ENCODE assay signal across 8 cellular contexts in genomic region chr5:134184155-134185135, GRCh38. TPM values are rescaled to one million over a fixed set of nuclear protein-coding genes. Genes with fewer than 3 reads are reported as not detected.
DNase-seq lines count a peak whose midpoint lies in the region; ATAC-seq and TF ChIP-seq lines count a peak whose summit lies in the region.

No MANE protein-coding gene starts in this region.

- H3K4me1 Mint-ChIP-seq in naive thymus-derived CD8-positive, alpha-beta T cell: peaks cover 0 to 2% (median under 1%) of the 10 kb centered on the region in 4 donors
- H3K4me1 Mint-ChIP-seq in stimulated activated naive B cell treated with anti-CD40 and anti-IgM and Interleukin-4, amounts not matched to agents 10 μg/mL and 1 μg/mL and 100 μg/mL, for 72 hours: peaks cover 0 to 3% of the 10 kb centered on the region in 2 donors

- peak; percentile 94 for TF ChIP-seq CTCF in epithelial cell of proximal tubule (conservative IDR thresholded peaks at IDR 0.05; ENCODE audit: low read depth, low read length)

- H3K9me3 Mint-ChIP-seq in naive thymus-derived CD8-positive, alpha-beta T cell: no peaks in the 10 kb centered on the region
- H3K9me3 Mint-ChIP-seq in stimulated activated naive B cell treated with anti-CD40 and anti-IgM and Interleukin-4, amounts not matched to agents 10 μg/mL and 1 μg/mL and 100 μg/mL, for 72 hours: no peaks in the 10 kb centered on the region

- no peaks in the 10 kb centered on the region for H3K36me3 Mint-ChIP-seq in naive thymus-derived CD8-positive, alpha-beta T cell
- H3K36me3 Mint-ChIP-seq in stimulated activated naive B cell treated with anti-CD40 and anti-IgM and Interleukin-4, amounts not matched to agents 10 μg/mL and 1 μg/mL and 100 μg/mL, for 72 hours: peaks cover 4 to 11% of the 10 kb centered on the region in 2 donors

- no peak overlapping the region for H3K4me3 ChIP-seq in epithelial cell of proximal tubule (ENCODE audit: low read depth, low read length)

- POLR2A ChIA-PET in naive thymus-derived CD8-positive, alpha-beta T cell (lab: Charles Lee): interaction anchor here (0.7 to 1.3 kb wide), 4 partner anchors 8 to 125 kb away, joined by 3 to 5 read pairs (median 4); partner anchors contain the start of gene PPP2CA

- ATAC-seq in HG03060 (IDR thresholded peaks at IDR 0.05; ENCODE audit: low read depth, unreplicated experiment): peak; percentile 65
- peak; percentile 94 to 95 for ATAC-seq in naive thymus-derived CD8-positive, alpha-beta T cell
- peak; percentile 97 to 98 for ATAC-seq in stimulated activated naive B cell treated with anti-CD40 and anti-IgM and Interleukin-4, amounts not matched to agents 10 μg/mL and 1 μg/mL and 100 μg/mL, for 72 hours (replicated peaks)

- H3K27me3 Mint-ChIP-seq in naive thymus-derived CD8-positive, alpha-beta T cell: no peaks in the 10 kb centered on the region
- H3K27me3 Mint-ChIP-seq in stimulated activated naive B cell treated with anti-CD40 and anti-IgM and Interleukin-4, amounts not matched to agents 10 μg/mL and 1 μg/mL and 100 μg/mL, for 72 hours: no peaks in the 10 kb centered on the region

- peak overlapping the region in 1 of 10 donors; percentile 14 for H3K4me3 Mint-ChIP-seq in naive thymus-derived CD8-positive, alpha-beta T cell
- H3K4me3 Mint-ChIP-seq in stimulated activated naive B cell treated with anti-CD40 and anti-IgM and Interleukin-4, amounts not matched to agents 10 μg/mL and 1 μg/mL and 100 μg/mL, for 72 hours: no peak overlapping the region

- DNase-seq in NCI-H524 (lab: John Stamatoyannopoulos, UW): peak; percentile 49 to 64
- DNase-seq in NCI-H524 treated with DMSO at 0.1 percent for 48 hours (lab: John Stamatoyannopoulos, UW): no peak
- peak; percentile 66 for DNase-seq in NOMO-1 treated with DMSO at 0.1 percent for 48 hours (lab: John Stamatoyannopoulos, UW; ENCODE audit: unreplicated experiment)
- DNase-seq in activated CD8-positive, alpha-beta memory T cell treated with anti-CD3 and anti-CD28 coated beads, Interleukin-2, amount 50 U/mL, for 1 hour (ENCODE audit: extremely low read depth): peak; percentile 43
- DNase-seq in epithelial cell of proximal tubule (ENCODE audit: low read depth): no peak
- peak; percentile 58 to 88 (median 73) for DNase-seq in naive thymus-derived CD8-positive, alpha-beta T cell
- peak; percentile 63 for DNase-seq in stimulated activated naive B cell treated with anti-CD40 and anti-IgM and Interleukin-4, amounts not matched to agents 10 μg/mL and 1 μg/mL and 100 μg/mL, for 72 hours

- peak overlapping the region in 1 of 10 donors; percentile 79 for H3K27ac Mint-ChIP-seq in naive thymus-derived CD8-positive, alpha-beta T cell
- H3K27ac Mint-ChIP-seq in stimulated activated naive B cell treated with anti-CD40 and anti-IgM and Interleukin-4, amounts not matched to agents 10 μg/mL and 1 μg/mL and 100 μg/mL, for 72 hours: no peak overlapping the region

RNA-seq across cellular contexts. Expression of gene SKP1, which starts 7.7 kb away (rescaled TPM):
- total RNA-seq in epithelial cell of proximal tubule: 210 and 277 TPM in 2 replicates
- total RNA-seq in naive thymus-derived CD8-positive, alpha-beta T cell: 100 to 1,000 TPM; 250 to 262 TPM
- polyA plus RNA-seq in naive thymus-derived CD8-positive, alpha-beta T cell: 1,000 to 10,000 TPM; 1,138 to 1,312 (median 1,209) TPM

RNA-seq across cellular contexts. Expression of gene PPP2CA, which starts 41.4 kb away (rescaled TPM):
- total RNA-seq in epithelial cell of proximal tubule: 162 and 196 TPM in 2 replicates
- 100 to 1,000 TPM; 100 to 107 TPM for total RNA-seq in naive thymus-derived CD8-positive, alpha-beta T cell
- 100 to 1,000 TPM; 185 to 192 (median 191) TPM for polyA plus RNA-seq in naive thymus-derived CD8-positive, alpha-beta T cell

Comparison
In these comparisons a context has a peak if more than half of its experiments do, and no peak if none do; other contexts are left out.
1. DNase-seq: peak in NCI-H524 (2 of 2), NOMO-1 treated with DMSO at 0.1 percent for 48 hours (single experiment), activated CD8-positive, alpha-beta memory T cell treated with anti-CD3 and anti-CD28 coated beads, Interleukin-2, amount 50 U/mL, for 1 hour (single experiment), naive thymus-derived CD8-positive, alpha-beta T cell (10 of 10) and stimulated activated naive B cell treated with anti-CD40 and anti-IgM and Interleukin-4, amounts not matched to agents 10 μg/mL and 1 μg/mL and 100 μg/mL, for 72 hours (single experiment); none in NCI-H524 treated with DMSO at 0.1 percent for 48 hours (single experiment) and epithelial cell of proximal tubule (single experiment).
2. Peak in every context shown above with its lines, with median percentiles within 50 percentile points of each other: ATAC-seq.